ENCODE assay signal across 16 cellular contexts in genomic region chr13:98892077-98892476, GRCh38.
DNase-seq lines count a peak whose midpoint lies in the region; ATAC-seq and TF ChIP-seq lines count a peak whose summit lies in the region.
"Had no signal": no experiment of that assay in that cellular context is flagged by ENCODE, and none has a peak within 500 bp of the region (broad histone marks: within the 10 kb centered on the region; RNA-seq: fewer than 3 reads in every experiment).

No MANE protein-coding gene starts in this region.

- TF ChIP-seq CTCF in A673 (conservative IDR thresholded peaks at IDR 0.05; ENCODE audit: low read depth, low read length), result no peak
- TF ChIP-seq CTCF in endothelial cell (IDR thresholded peaks at IDR 0.05; ENCODE audit: unreplicated experiment), result no peak
- no peak for TF ChIP-seq CTCF in nephron progenitor cell (IDR thresholded peaks at IDR 0.05)
- no peak for TF ChIP-seq CTCF in smooth muscle cell (IDR thresholded peaks at IDR 0.05; ENCODE audit: borderline replicate concordance, insufficient read depth, poor library complexity, severe bottlenecking)

- H3K4me3 Mint-ChIP-seq in T-helper 17 cell (no peak overlapping the region), endothelial cell (ENCODE audit: unreplicated experiment) (no peak overlapping the region), nephron progenitor cell (no peak overlapping the region)
- H3K4me3 Mint-ChIP-seq: CD14-positive monocyte; CD8-positive, alpha-beta T cell; IgD-negative memory B cell had no signal

- H3K27me3 Mint-ChIP-seq in T-helper 17 cell (no peaks in the 10 kb centered on the region), endothelial cell (ENCODE audit: unreplicated experiment) (peaks cover 1% of the 10 kb centered on the region), nephron progenitor cell (ENCODE audit: low read depth, poor library complexity) (no peaks in the 10 kb centered on the region)
- H3K27me3 Mint-ChIP-seq: IgD-negative memory B cell had no signal

- H3K9me3 ChIP-seq in A673 (ENCODE audit: low read depth, low read length, poor library complexity, severe bottlenecking) (no peaks in the 10 kb centered on the region), T-helper 17 cell (ENCODE audit: control insufficient read depth, low read length, poor library complexity, severe bottlenecking) (no peaks in the 10 kb centered on the region), smooth muscle cell (replicated peaks; ENCODE audit: low read depth) (no peaks in the 10 kb centered on the region)

- H3K36me3 ChIP-seq in A673 (ENCODE audit: insufficient read depth, low read length, poor library complexity, severe bottlenecking) (no peaks in the 10 kb centered on the region), smooth muscle cell (ENCODE audit: low read depth) (no peaks in the 10 kb centered on the region)

- no peaks in the 10 kb centered on the region for H3K9me3 Mint-ChIP-seq in endothelial cell (ENCODE audit: unreplicated experiment)
- no peaks in the 10 kb centered on the region for H3K9me3 Mint-ChIP-seq in nephron progenitor cell
- H3K9me3 Mint-ChIP-seq: CD14-positive monocyte; CD8-positive, alpha-beta T cell; IgD-negative memory B cell had no signal

- H3K36me3 Mint-ChIP-seq in T-helper 17 cell (ENCODE audit: low read depth) (peaks cover 9% of the 10 kb centered on the region), endothelial cell (ENCODE audit: low read depth, unreplicated experiment) (peaks cover 45% of the 10 kb centered on the region), nephron progenitor cell (ENCODE audit: low read depth) (no peaks in the 10 kb centered on the region)
- H3K36me3 Mint-ChIP-seq: CD14-positive monocyte had no signal

- no peak overlapping the region for H2AFZ ChIP-seq in smooth muscle cell (ENCODE audit: low read depth)

- H3K27ac Mint-ChIP-seq in T-helper 17 cell, result peak overlapping the region; percentile 77
- H3K27ac Mint-ChIP-seq in endothelial cell (ENCODE audit: unreplicated experiment), result peak overlapping the region; percentile 68
- H3K27ac Mint-ChIP-seq in nephron progenitor cell, result peak overlapping the region; percentile 80
- H3K27ac Mint-ChIP-seq: CD14-positive monocyte, IgD-negative memory B cell had no signal

- CTCF ChIA-PET in A673 (lab: Charles Lee), result no interaction called here

- 45% methylated on average over 3 of the region's 3 CpGs for WGBS in smooth muscle cell (ENCODE audit: low lambda C conversion rate)

- H4K20me1 ChIP-seq in smooth muscle cell (ENCODE audit: low read depth), result no peaks in the 10 kb centered on the region

- no peak overlapping the region for H3K9ac ChIP-seq in smooth muscle cell (ENCODE audit: low read depth)

- DNase-seq in A673 (ENCODE audit: low spot score), result no peak
- no peak for DNase-seq in T-helper 17 cell
- peak; percentile 37 for DNase-seq in endothelial cell (ENCODE audit: low spot score)
- no peak for DNase-seq in nephron progenitor cell
- no peak for DNase-seq in smooth muscle cell (lab: John Stamatoyannopoulos, UW; ENCODE audit: unreplicated experiment)
- no peak for DNase-seq in AG08396 (ENCODE audit: low spot score)
- no peak for DNase-seq in stimulated activated CD4-positive, alpha-beta T cell treated with anti-CD3 and anti-CD28 coated beads, Interleukin-15, amount 100 ng/mL, for 24 hours
- DNase-seq: CD8-positive, alpha-beta T cell; COR-L47; DMS153; DMS79 treated with DMSO at 0.1 percent for 48 hours; EL; GOT3 had no signal

- H3K4me1 Mint-ChIP-seq in T-helper 17 cell, result peaks cover 12% of the 10 kb centered on the region
- peaks cover 56% of the 10 kb centered on the region for H3K4me1 Mint-ChIP-seq in endothelial cell (ENCODE audit: unreplicated experiment)
- peaks cover 55% of the 10 kb centered on the region for H3K4me1 Mint-ChIP-seq in nephron progenitor cell
- H3K4me1 Mint-ChIP-seq: CD14-positive monocyte had no signal

- H3K27me3 ChIP-seq in A673 (replicated peaks; ENCODE audit: insufficient read depth, low read depth, low read length, poor library complexity) (no peaks in the 10 kb centered on the region), smooth muscle cell (ENCODE audit: low read depth) (no peaks in the 10 kb centered on the region)

- H3K27ac ChIP-seq in A673 (ENCODE audit: low read depth, low read length, poor library complexity, severe bottlenecking), result peak overlapping the region; percentile 39
- H3K27ac ChIP-seq in smooth muscle cell (ENCODE audit: low read depth), result no peak overlapping the region

- no peak overlapping the region for H3K4me2 ChIP-seq in smooth muscle cell

- H3K4me3 ChIP-seq in A673 (ENCODE audit: low read depth, low read length, poor library complexity, severe bottlenecking) (no peak overlapping the region), smooth muscle cell (no peak overlapping the region)

- H3K79me2 ChIP-seq in smooth muscle cell (ENCODE audit: low read depth), result no peaks in the 10 kb centered on the region

- POLR2A ChIA-PET in A673 (lab: Charles Lee; ENCODE audit: low non-redundant PET), result no interaction called here

- no TSS peak for BruUV-seq in A673 (replicated peaks; lab: Mats Ljungman, UMichigan)

- no peak for ATAC-seq in T-helper 17 cell
- ATAC-seq: CD8-positive, alpha-beta T cell; HCT116 had no signal

- intact Hi-C loops in A673 (cut with micrococcal nuclease; ENCODE audit: unreplicated experiment), result no loop called here

- H3F3A ChIP-seq in smooth muscle cell (ENCODE audit: low read depth), result peaks cover 10% of the 10 kb centered on the region

- H3K4me1 ChIP-seq in A673 (ENCODE audit: insufficient read depth, low read length, poor library complexity, severe bottlenecking), result peaks cover 50% of the 10 kb centered on the region
- H3K4me1 ChIP-seq in smooth muscle cell (ENCODE audit: low read depth), result no peaks in the 10 kb centered on the region
